Comparison of ENCODE assay signal across 19 cellular contexts in genomic region chr15:89947338-89947829, GRCh38. TPM values are rescaled to one million over a fixed set of nuclear protein-coding genes. Genes with fewer than 3 reads are reported as not detected.
"Had no signal": no experiment of that assay in that cellular context is flagged by ENCODE, and none has a peak within 500 bp of the region (broad histone marks: within the 10 kb centered on the region; RNA-seq: fewer than 3 reads in every experiment).

No MANE protein-coding gene starts in this region.

- H3K4me1 ChIP-seq: left ventricle myocardium inferior, psoas muscle, right atrium auricular region had no signal

- H3K36me3 ChIP-seq: left ventricle myocardium inferior, ovary, right atrium auricular region had no signal

- ATAC-seq: activated naive CD4-positive, alpha-beta T cell treated with anti-CD3 and anti-CD28 coated beads, Interleukin-2, amount 50 U/mL, for 72 hours; activated T-helper 17 cell treated with anti-CD3 and anti-CD28 coated beads, Interleukin-2, amount 50 U/mL, for 72 hours; natural killer cell treated with Interleukin-12 subunit alpha and Interleukin-12 subunit beta and Interleukin-15 and Interleukin-18, amount 100 ng/mL, for 72 hours; psoas muscle; WTC11 had no signal

- H3K4me3 ChIP-seq: left ventricle myocardium inferior, ovary, psoas muscle, right atrium auricular region had no signal

- H3K9me3 ChIP-seq: ovary, psoas muscle, right atrium auricular region had no signal

- DNase-seq: activated CD8-positive, alpha-beta memory T cell treated with anti-CD3 and anti-CD28 coated beads for 24 hours; activated CD8-positive, alpha-beta memory T cell treated with anti-CD3 and anti-CD28 coated beads, Interleukin-2, amount 50 U/mL, for 4 hours; activated T-cell treated with anti-CD3 and anti-CD28 coated beads, Interleukin-2, amount 50 U/mL, for 24 hours; aorta; dermis blood vessel endothelial cell; effector CD8-positive, alpha-beta T cell; foreskin melanocyte; kidney glomerular epithelial cell; left ventricle myocardium inferior; mammary epithelial cell; ovary; psoas muscle; stimulated activated CD4-positive, alpha-beta T cell treated with anti-CD3 and anti-CD28 coated beads, Interleukin-4, amount 100 ng/mL, for 24 hours; stimulated activated naive CD4-positive, alpha-beta T cell treated with Interleukin-2 at 50 U/mL for 16 hours had no signal

RNA-seq across cellular contexts. Expression of gene ARPIN, which starts 34.6 kb away (rescaled TPM):
- total RNA-seq: activated naive CD4-positive, alpha-beta T cell treated with anti-CD3 and anti-CD28 coated beads, Interleukin-2, amount 50 U/mL, for 72 hours; activated T-helper 17 cell treated with anti-CD3 and anti-CD28 coated beads, Interleukin-2, amount 50 U/mL, for 72 hours; natural killer cell treated with Interleukin-12 subunit alpha and Interleukin-12 subunit beta and Interleukin-15 and Interleukin-18, amount 100 ng/mL, for 72 hours had no signal
